Comparison of ENCODE assay signal across 20 cellular contexts in genomic region chr15:42933886-42934667, GRCh38.
"Had no signal": no experiment of that assay in that cellular context is flagged by ENCODE, and none has a peak within 500 bp of the region (broad histone marks: within the 10 kb centered on the region; RNA-seq: fewer than 3 reads in every experiment).

No MANE protein-coding gene starts in this region.

- H3K9me3 Mint-ChIP-seq: activated CD4-positive, alpha-beta memory T cell treated with anti-CD3 and anti-CD28 coated beads for 36 hours; activated T-helper 17 cell treated with anti-CD3 and anti-CD28 coated beads, Interleukin-2, amount 50 U/mL, for 72 hours; central memory CD8-positive, alpha-beta T cell; neural crest cell; T-helper 1 cell treated with Interleukin-12 subunit alpha and Interleukin-12 subunit beta and Interleukin-4 antibody, amounts not matched to agents 30 μg/mL and 1 μg/mL, for 36 hours had no signal

- H3K4me3 Mint-ChIP-seq: activated CD4-positive, alpha-beta memory T cell treated with anti-CD3 and anti-CD28 coated beads for 36 hours; activated CD4-positive, alpha-beta T cell treated with anti-CD3 and anti-CD28 coated beads for 36 hours; activated T-helper 17 cell treated with anti-CD3 and anti-CD28 coated beads, Interleukin-2, amount 50 U/mL, for 72 hours; central memory CD8-positive, alpha-beta T cell; neural crest cell; T-helper 1 cell treated with Interleukin-12 subunit alpha and Interleukin-12 subunit beta and Interleukin-4 antibody, amounts not matched to agents 30 μg/mL and 1 μg/mL, for 36 hours had no signal

- H3K4me3 ChIP-seq: gastroesophageal sphincter, heart left ventricle, left ventricle myocardium inferior, prostate gland, skin epidermis, tibial artery had no signal

- DNase-seq: activated CD4-positive, alpha-beta memory T cell treated with anti-CD3 and anti-CD28 coated beads for 36 hours; activated CD4-positive, alpha-beta T cell treated with anti-CD3 and anti-CD28 coated beads for 36 hours; activated naive CD4-positive, alpha-beta T cell treated with Interleukin-2 at 50 U/mL for 16 hours; aorta; cortex of kidney; heart left ventricle; kidney glomerular epithelial cell; left ventricle myocardium inferior; right cardiac atrium; stimulated activated naive CD8-positive, alpha-beta T cell treated with anti-CD3 and anti-CD28 coated beads, Interleukin-15, Interleukin-2, amounts not matched to agents 100 U/mL and 50 U/mL, for 24 hours; substantia nigra; tibial artery had no signal

- H3K27me3 Mint-ChIP-seq: activated CD4-positive, alpha-beta memory T cell treated with anti-CD3 and anti-CD28 coated beads for 36 hours; activated CD4-positive, alpha-beta T cell treated with anti-CD3 and anti-CD28 coated beads for 36 hours; activated T-helper 17 cell treated with anti-CD3 and anti-CD28 coated beads, Interleukin-2, amount 50 U/mL, for 72 hours; central memory CD8-positive, alpha-beta T cell had no signal

- H3K4me1 Mint-ChIP-seq: activated CD4-positive, alpha-beta T cell treated with anti-CD3 and anti-CD28 coated beads for 36 hours; activated T-helper 17 cell treated with anti-CD3 and anti-CD28 coated beads, Interleukin-2, amount 50 U/mL, for 72 hours; central memory CD8-positive, alpha-beta T cell; neural crest cell had no signal

- H3K27ac ChIP-seq: gastroesophageal sphincter, heart left ventricle, left ventricle myocardium inferior, prostate gland, skin epidermis, tibial artery had no signal

- H3K9me3 ChIP-seq: gastroesophageal sphincter, left ventricle myocardium inferior, prostate gland, tibial artery had no signal

- H3K36me3 ChIP-seq: gastroesophageal sphincter, heart left ventricle, left ventricle myocardium inferior, prostate gland, tibial artery had no signal

- H3K27me3 ChIP-seq: gastroesophageal sphincter, heart left ventricle, tibial artery had no signal

- ATAC-seq: activated CD4-positive, alpha-beta T cell treated with anti-CD3 and anti-CD28 coated beads for 36 hours; activated T-helper 17 cell treated with anti-CD3 and anti-CD28 coated beads, Interleukin-2, amount 50 U/mL, for 72 hours; gastroesophageal sphincter; heart left ventricle; right cardiac atrium; stimulated activated naive CD8-positive, alpha-beta T cell treated with anti-CD3 and anti-CD28 coated beads, Interleukin-15, Interleukin-2, amounts not matched to agents 100 U/mL and 50 U/mL, for 24 hours had no signal

- H3K4me1 ChIP-seq: gastroesophageal sphincter, prostate gland had no signal

- FAIRE-seq: endometrium had no signal

- H3K27ac Mint-ChIP-seq: activated CD4-positive, alpha-beta memory T cell treated with anti-CD3 and anti-CD28 coated beads for 36 hours; activated CD4-positive, alpha-beta T cell treated with anti-CD3 and anti-CD28 coated beads for 36 hours; activated T-helper 17 cell treated with anti-CD3 and anti-CD28 coated beads, Interleukin-2, amount 50 U/mL, for 72 hours; T-helper 1 cell treated with Interleukin-12 subunit alpha and Interleukin-12 subunit beta and Interleukin-4 antibody, amounts not matched to agents 30 μg/mL and 1 μg/mL, for 36 hours had no signal

- H3K36me3 Mint-ChIP-seq: activated CD4-positive, alpha-beta memory T cell treated with anti-CD3 and anti-CD28 coated beads for 36 hours had no signal
